ENCODE assay signal across 22 cellular contexts in the genomic region with DNA sequence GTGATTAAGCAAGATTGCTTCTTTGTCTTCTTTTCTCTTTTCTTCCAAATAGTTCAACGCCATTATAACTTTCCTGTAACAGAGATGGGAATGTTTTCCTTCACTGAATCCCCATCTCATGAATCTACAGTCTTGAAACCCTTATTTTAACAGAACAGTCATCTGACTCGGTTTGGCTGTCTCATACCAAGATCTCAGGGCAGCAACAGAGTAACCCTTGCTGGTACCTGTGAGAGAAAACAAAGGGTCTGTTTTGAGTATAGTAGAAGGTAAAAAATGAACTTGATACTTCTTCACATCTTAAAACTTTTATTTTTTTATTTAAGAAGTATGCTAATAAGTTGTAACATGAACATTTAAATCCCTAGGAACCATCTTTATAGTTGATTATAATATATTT.
DNase-seq lines count a peak whose midpoint lies in the region; ATAC-seq and TF ChIP-seq lines count a peak whose summit lies in the region.
"Had no signal": no experiment of that assay in that cellular context is flagged by ENCODE, and none has a peak within 500 bp of the region (broad histone marks: within the 10 kb centered on the region; RNA-seq: fewer than 3 reads in every experiment).

No MANE protein-coding gene starts in this region.

- H3K36me3 Mint-ChIP-seq in stimulated activated effector memory CD8-positive, alpha-beta T cell treated with anti-CD3 and anti-CD28 coated beads, Interleukin-12 subunit alpha, Interleukin-12 subunit beta, amount 100 ng/mL, for 72 hours = no peaks in the 10 kb centered on the region
- H3K36me3 Mint-ChIP-seq: CD14-positive monocyte, T-cell had no signal

- H3K9me3 ChIP-seq in adipocyte (ENCODE audit: control insufficient read depth, low read length) = no peaks in the 10 kb centered on the region
- no peaks in the 10 kb centered on the region for H3K9me3 ChIP-seq in tibial artery
- H3K9me3 ChIP-seq: A549, Peyer's patch had no signal

- no peaks in the 10 kb centered on the region for H3K27me3 ChIP-seq in adipocyte (replicated peaks; ENCODE audit: control insufficient read depth, insufficient read depth, low read length)
- no peaks in the 10 kb centered on the region for H3K27me3 ChIP-seq in tibial artery
- H3K27me3 ChIP-seq: Peyer's patch had no signal

- TF ChIP-seq CTCF in tibial artery (IDR thresholded peaks at IDR 0.05) = no peak

- H3K4me1 ChIP-seq in adipocyte (ENCODE audit: control insufficient read depth, insufficient read depth, low read length) = peaks cover 41% of the 10 kb centered on the region
- H3K4me1 ChIP-seq in tibial artery = peaks cover 0 to 29% (median 8%) of the 10 kb centered on the region in 4 donors
- H3K4me1 ChIP-seq: Peyer's patch had no signal

- no peak overlapping the region for H3K4me3 ChIP-seq in adipocyte (ENCODE audit: low read length)
- H3K4me3 ChIP-seq in tibial artery = no peak overlapping the region
- H3K4me3 ChIP-seq: A549, GM23248, Peyer's patch had no signal

- no peaks in the 10 kb centered on the region for H3K9me3 Mint-ChIP-seq in stimulated activated effector memory CD8-positive, alpha-beta T cell treated with anti-CD3 and anti-CD28 coated beads, Interleukin-12 subunit alpha, Interleukin-12 subunit beta, amount 100 ng/mL, for 72 hours
- H3K9me3 Mint-ChIP-seq: H9 had no signal

- ATAC-seq in GM18498 (IDR thresholded peaks at IDR 0.05; ENCODE audit: unreplicated experiment) (peak; percentile 51), HG02588 (IDR thresholded peaks at IDR 0.05; ENCODE audit: unreplicated experiment) (peak; percentile 41), GM19395 (IDR thresholded peaks at IDR 0.05; ENCODE audit: unreplicated experiment) (no peak)
- peak; percentile 60 for ATAC-seq in stimulated activated effector memory CD8-positive, alpha-beta T cell treated with anti-CD3 and anti-CD28 coated beads, Interleukin-12 subunit alpha, Interleukin-12 subunit beta, amount 100 ng/mL, for 72 hours
- ATAC-seq: A549, T-cell had no signal

- no peaks in the 10 kb centered on the region for H3K4me1 Mint-ChIP-seq in stimulated activated effector memory CD8-positive, alpha-beta T cell treated with anti-CD3 and anti-CD28 coated beads, Interleukin-12 subunit alpha, Interleukin-12 subunit beta, amount 100 ng/mL, for 72 hours
- H3K4me1 Mint-ChIP-seq: B cell, T-cell had no signal

- H3K36me3 ChIP-seq in adipocyte (ENCODE audit: control insufficient read depth, insufficient read depth, low read length, severe bottlenecking) = no peaks in the 10 kb centered on the region
- H3K36me3 ChIP-seq in tibial artery = no peaks in the 10 kb centered on the region
- H3K36me3 ChIP-seq: Peyer's patch had no signal

- peak overlapping the region; percentile 29 for H3K9ac ChIP-seq in adipocyte (ENCODE audit: low read length)
- H3K9ac ChIP-seq: GM23248 had no signal

- no peak for DNase-seq in adipocyte (ENCODE audit: low read depth)
- no peak for DNase-seq in stimulated activated effector memory CD8-positive, alpha-beta T cell treated with anti-CD3 and anti-CD28 coated beads, Interleukin-12 subunit alpha, Interleukin-12 subunit beta, amount 100 ng/mL, for 72 hours (ENCODE audit: low spot score in 2 of 2)
- DNase-seq in tibial artery = no peak
- no peak for DNase-seq in COLO668 (lab: John Stamatoyannopoulos, UW; ENCODE audit: unreplicated experiment)
- DNase-seq: DMS79, GM23248, H9, HFFc6, Kasumi-1, NCI-H1694, NCI-H2081, NCI-H2171, NCI-H524 treated with DMSO at 0.1 percent for 48 hours, NCI-H82, Peyer's patch, T-cell had no signal

- H3K27ac Mint-ChIP-seq in stimulated activated effector memory CD8-positive, alpha-beta T cell treated with anti-CD3 and anti-CD28 coated beads, Interleukin-12 subunit alpha, Interleukin-12 subunit beta, amount 100 ng/mL, for 72 hours = no peak overlapping the region
- H3K27ac Mint-ChIP-seq: B cell, CD14-positive monocyte, H9, HFFc6, T-cell had no signal

- intact Hi-C loops in tibial artery (cut with DNase I; ENCODE audit: low total_unique reads) = no loop called here

- no peak overlapping the region for H3K4me3 Mint-ChIP-seq in stimulated activated effector memory CD8-positive, alpha-beta T cell treated with anti-CD3 and anti-CD28 coated beads, Interleukin-12 subunit alpha, Interleukin-12 subunit beta, amount 100 ng/mL, for 72 hours
- H3K4me3 Mint-ChIP-seq: B cell, CD14-positive monocyte, H9, HFFc6, T-cell had no signal

- H3K27ac ChIP-seq in tibial artery = peak overlapping the region in 1 of 2 donors; percentile 19
- H3K27ac ChIP-seq: A549, GM23248, Peyer's patch had no signal
